In genomic region chr18:23226930-23227728, GRCh38 we compare ENCODE assay signal across 10 cellular contexts.
DNase-seq lines count a peak whose midpoint lies in the region; ATAC-seq, FAIRE-seq and TF ChIP-seq lines count a peak whose summit lies in the region.
"Had no signal": no experiment of that assay in that cellular context is flagged by ENCODE, and none has a peak within 500 bp of the region (broad histone marks: within the 10 kb centered on the region; RNA-seq: fewer than 3 reads in every experiment).

No MANE protein-coding gene starts in this region.

- H3K4me3 ChIP-seq in K562, result no peak overlapping the region
- H3K4me3 ChIP-seq in transverse colon, result no peak overlapping the region
- H3K4me3 ChIP-seq in WERI-Rb-1 (ENCODE audit: low read depth, low read length), result no peak overlapping the region

- no peak for TF ChIP-seq RAD21 in K562 (CRISPR knock-in tag; conservative IDR thresholded peaks at IDR 0.05 in 1 of 2, IDR thresholded peaks at IDR 0.05 in 1 of 2)

- H2AFZ ChIP-seq in K562 (ENCODE audit: low read depth, low read length), result 0 out of 2 replicates have a peak overlapping the region, but pooled peaks have one; percentile 15

- peaks cover 57% of the 10 kb centered on the region for H3K4me1 Mint-ChIP-seq in activated CD4-positive, alpha-beta T cell treated with anti-CD3 and anti-CD28 coated beads for 36 hours

- no peak for FAIRE-seq in K562 (lab: Jason Lieb, UNC)

- in situ Hi-C loops in K562 (cut with MboI) (no loop called here), transverse colon (cut with MboI; ENCODE audit: low pct_ligation_motif_present in 1 of 4, low pct_unique_long_range_greater_than_20kb in 1 of 4, low sequenced_read_pairs in 3 of 4) (no loop called here)

- H3K4me3 Mint-ChIP-seq in activated CD4-positive, alpha-beta T cell treated with anti-CD3 and anti-CD28 coated beads for 36 hours, result no peak overlapping the region
- H3K4me3 Mint-ChIP-seq: T-helper 1 cell treated with Interleukin-12 subunit alpha and Interleukin-12 subunit beta and Interleukin-4 antibody, amounts not matched to agents 30 μg/mL and 1 μg/mL, for 36 hours had no signal

- H3K4me2 ChIP-seq in K562 (ENCODE audit: insufficient read depth, low read length), result no peak overlapping the region

- BruUV-seq in K562 (replicated peaks; lab: Mats Ljungman, UMichigan), result no TSS peak

- H3K9me3 Mint-ChIP-seq in activated CD4-positive, alpha-beta T cell treated with anti-CD3 and anti-CD28 coated beads for 36 hours (ENCODE audit: low read depth), result peaks cover 5% of the 10 kb centered on the region

- TF ChIP-seq POLR2A in K562 (conservative IDR thresholded peaks at IDR 0.05), result no peak
- TF ChIP-seq POLR2A in transverse colon (IDR thresholded peaks at IDR 0.05), result no peak

- H3K27me3 ChIP-seq in K562 (ENCODE audit: control insufficient read depth in 2 of 2, insufficient read depth in 2 of 2, low read length in 2 of 2), result peaks cover 52 to 54% of the 10 kb centered on the region in 2 experiments
- no peaks in the 10 kb centered on the region for H3K27me3 ChIP-seq in transverse colon
- H3K27me3 ChIP-seq in WERI-Rb-1 (ENCODE audit: insufficient read depth, low read depth, severe bottlenecking), result no peaks in the 10 kb centered on the region

- no peaks in the 10 kb centered on the region for H4K20me1 ChIP-seq in K562 (replicated peaks; ENCODE audit: control insufficient read depth, insufficient read depth, low read length)

- WGBS in K562 (ENCODE audit: insufficient coverage, low coverage, missing lambda C conversion rate), result 10% methylated on average over 11 of the region's 11 CpGs
- WGBS in transverse colon (ENCODE audit: low coverage in 1 of 2), 2 donors, result 67 to 70% methylated on average over 2 to 11 of the region's 11 CpGs

- POLR2A ChIA-PET in activated CD4-positive, alpha-beta T cell treated with anti-CD3 and anti-CD28 coated beads for 36 hours (lab: Charles Lee), result no interaction called here
- POLR2A ChIA-PET in K562 (lab: Yijun Ruan, JAX), result interaction anchor here (0.7 to 1.5 kb wide), 6 partner anchors 10 to 425 kb away, joined by 3 to 5 read pairs (median 3); no protein-coding TSS in a partner anchor

- H3K36me3 Mint-ChIP-seq in activated CD4-positive, alpha-beta T cell treated with anti-CD3 and anti-CD28 coated beads for 36 hours (ENCODE audit: low read depth), result peaks cover 12% of the 10 kb centered on the region

- H3K27ac ChIP-seq in K562 (ENCODE audit: extremely low read depth, low read depth, low read length) (no peak overlapping the region), transverse colon (peak overlapping the region; percentile 72 to 79 (median 75)), WERI-Rb-1 (no peak overlapping the region)

- H3K79me2 ChIP-seq in K562 (ENCODE audit: control insufficient read depth, insufficient read depth, low read length), result no peaks in the 10 kb centered on the region

- no peak overlapping the region for H3K9ac ChIP-seq in K562 (ENCODE audit: insufficient read depth in 1 of 2, low read depth in 2 of 2, low read length in 2 of 2)

- TF ChIP-seq CTCF in K562 (IDR thresholded peaks at IDR 0.05 in 2 of 3, conservative IDR thresholded peaks at IDR 0.05 in 1 of 3; ENCODE audit: insufficient read depth in 2 of 3, low read depth in 1 of 3, low read length in 3 of 3), result no peak
- no peak for TF ChIP-seq CTCF in transverse colon (IDR thresholded peaks at IDR 0.05)
- TF ChIP-seq CTCF in WERI-Rb-1 (IDR thresholded peaks at IDR 0.05; ENCODE audit: low read depth, low read length), result no peak

- peaks cover 0 to 6% of the 10 kb centered on the region in 2 experiments; a peak in 1 of 5 replicates for H3K4me1 ChIP-seq in K562 (replicated peaks in 1 of 2; ENCODE audit: control insufficient read depth in 2 of 2, insufficient read depth in 2 of 2, low read length in 2 of 2)
- peaks cover 8 to 55% (median 17%) of the 10 kb centered on the region in 4 donors for H3K4me1 ChIP-seq in transverse colon

- DNase-seq in activated CD4-positive, alpha-beta T cell treated with anti-CD3 and anti-CD28 coated beads for 36 hours, result no peak
- DNase-seq in activated CD4-positive, alpha-beta T cell treated with anti-CD3 and anti-CD28 coated beads for 4 hours, result no peak
- DNase-seq in K562 (ENCODE audit: extremely low read depth in 1 of 4, low spot score in 3 of 4), result no peak
- DNase-seq in left lobe of liver (ENCODE audit: low spot score), result no peak
- no peak for DNase-seq in transverse colon
- no peak for DNase-seq in WERI-Rb-1
- no peak for DNase-seq in stimulated activated CD4-positive, alpha-beta T cell treated with anti-CD3 and anti-CD28 coated beads, Interleukin-2, amount 100 ng/mL, for 48 hours
- DNase-seq: stimulated activated naive CD4-positive, alpha-beta T cell treated with Interleukin-2 at 50 U/mL for 16 hours had no signal

- H3K27me3 Mint-ChIP-seq in activated CD4-positive, alpha-beta T cell treated with anti-CD3 and anti-CD28 coated beads for 36 hours, result no peaks in the 10 kb centered on the region

- TF ChIP-seq EP300 in K562 (IDR thresholded peaks at IDR 0.05; ENCODE audit: low read length) (no peak), transverse colon (IDR thresholded peaks at IDR 0.05; ENCODE audit: low read depth) (no peak)

- intact Hi-C loops in activated CD4-positive, alpha-beta T cell treated with anti-CD3 and anti-CD28 coated beads for 36 hours (cut with DNase I, micrococcal nuclease), result no loop called here
- intact Hi-C loops in K562 (cut with micrococcal nuclease) (no loop called here), transverse colon (cut with DNase I; ENCODE audit: low total_unique reads) (no loop called here)

- no peaks in the 10 kb centered on the region for H3K9me1 ChIP-seq in K562 (ENCODE audit: control insufficient read depth, insufficient read depth, low read length)

- no peaks in the 10 kb centered on the region for H3K36me3 ChIP-seq in K562 (ENCODE audit: control insufficient read depth, insufficient read depth, low read length)
- no peaks in the 10 kb centered on the region for H3K36me3 ChIP-seq in transverse colon
- no peaks in the 10 kb centered on the region for H3K36me3 ChIP-seq in WERI-Rb-1

- peak overlapping the region; percentile 66 for H3K27ac Mint-ChIP-seq in activated CD4-positive, alpha-beta T cell treated with anti-CD3 and anti-CD28 coated beads for 36 hours

- no peak for ATAC-seq in activated CD4-positive, alpha-beta T cell treated with anti-CD3 and anti-CD28 coated beads for 36 hours
- ATAC-seq in K562 (no peak), left lobe of liver (peak; percentile 8), GM21576 (IDR thresholded peaks at IDR 0.05; ENCODE audit: unreplicated experiment) (no peak)

- no peaks in the 10 kb centered on the region for H3K9me3 ChIP-seq in K562 (replicated peaks; ENCODE audit: control insufficient read depth, insufficient read depth, low read depth, low read length)
- no peaks in the 10 kb centered on the region for H3K9me3 ChIP-seq in transverse colon
- H3K9me3 ChIP-seq in WERI-Rb-1 (ENCODE audit: severe bottlenecking), result no peaks in the 10 kb centered on the region

- CTCF ChIA-PET in activated CD4-positive, alpha-beta T cell treated with anti-CD3 and anti-CD28 coated beads for 36 hours (lab: Charles Lee), result interaction anchor here (0.6 to 1.3 kb wide), 3 partner anchors 188 to 296 kb away, joined by 3 to 4 read pairs (median 3); no protein-coding TSS in a partner anchor
- CTCF ChIA-PET in K562 (lab: Yijun Ruan, JAX; ENCODE audit: low intra/inter-chr PET ratio), result no interaction called here

TF ChIP-seq in K562, 482 proteins besides CTCF, POLR2A, EP300 and RAD21 (continues in another document):
- TF ChIP-seq ATF3 (IDR thresholded peaks at IDR 0.05), result peak; percentile 96
- TF ChIP-seq ATF3 (CRISPR knock-in tag; conservative IDR thresholded peaks at IDR 0.05), result 0 out of 2 replicates have a peak, but pooled peaks have one; percentile 33
- TF ChIP-seq SMARCA4 (IDR thresholded peaks at IDR 0.05), result peak; percentile 72; the same call in 1 of the 2 replicates
- no peak for TF ChIP-seq HNRNPK (IDR thresholded peaks at IDR 0.05; ENCODE audit: low read depth, low read length, poor library complexity, severe bottlenecking)
- no peak for TF ChIP-seq HNRNPL (IDR thresholded peaks at IDR 0.05; ENCODE audit: low read depth, low read length)
- no peak for TF ChIP-seq ZFP91 (CRISPR knock-in tag; IDR thresholded peaks at IDR 0.05)
- no peak for TF ChIP-seq ZNF639 (CRISPR knock-in tag; conservative IDR thresholded peaks at IDR 0.05 in 1 of 2, IDR thresholded peaks at IDR 0.05 in 1 of 2)
- TF ChIP-seq ZNF197 (CRISPR knock-in tag; IDR thresholded peaks at IDR 0.05; ENCODE audit: low read depth), result no peak
- peak; percentile 83 for TF ChIP-seq JUNB (CRISPR knock-in tag; conservative IDR thresholded peaks at IDR 0.05)
- 0 out of 2 replicates have a peak, but pooled peaks have one; percentile 62 for TF ChIP-seq MEF2D (tag; conservative IDR thresholded peaks at IDR 0.05; ENCODE audit: low read depth)

Comparison
In these comparisons a context has a peak if more than half of its experiments do, and no peak if none do; other contexts are left out.
1. H3K27ac ChIP-seq: peak in transverse colon (4 of 4); none in K562 (single experiment) and WERI-Rb-1 (single experiment).